In genomic region chr6:113854531-113855499, GRCh38 we compare ENCODE assay signal across 8 cellular contexts. TPM values are rescaled to one million over a fixed set of nuclear protein-coding genes. Genes with fewer than 3 reads are reported as not detected.
DNase-seq lines count a peak whose midpoint lies in the region; ATAC-seq and TF ChIP-seq lines count a peak whose summit lies in the region.

No MANE protein-coding gene starts in this region.

- CTCF ChIA-PET in activated CD4-positive, alpha-beta memory T cell treated with anti-CD3 and anti-CD28 coated beads for 36 hours (lab: Charles Lee), result interaction anchor here (0.7 kb wide), 1 partner anchor 577 kb away, joined by 4 read pairs; no protein-coding TSS in a partner anchor
- CTCF ChIA-PET in activated CD4-positive, alpha-beta memory T cell treated with anti-CD3 and anti-CD28 coated beads, Interleukin-2, amount 10 ng/mL, durations not matched to agents 7 days and 5 days (lab: Charles Lee), result interaction anchor here (0.6 to 1.6 kb wide), 3 partner anchors 543 to 1358 kb away, joined by 3 read pairs; no protein-coding TSS in a partner anchor
- CTCF ChIA-PET in PC-3 (lab: Charles Lee), result interaction anchor here (0.6 kb wide), 1 partner anchor 11 kb away, joined by 6 read pairs; no protein-coding TSS in a partner anchor

- H3K4me1 Mint-ChIP-seq in activated CD4-positive, alpha-beta memory T cell treated with anti-CD3 and anti-CD28 coated beads for 36 hours (ENCODE audit: low read depth), result peaks cover 12% of the 10 kb centered on the region
- H3K4me1 Mint-ChIP-seq in activated CD4-positive, alpha-beta memory T cell treated with anti-CD3 and anti-CD28 coated beads, Interleukin-2, amount 10 ng/mL, durations not matched to agents 7 days and 5 days, result peaks cover 17% of the 10 kb centered on the region

- H2AFZ ChIP-seq in PC-3 (ENCODE audit: low read length), result peak overlapping the region; percentile 94

- H3K36me3 ChIP-seq in PC-3 (ENCODE audit: low read depth, low read length) (no peaks in the 10 kb centered on the region), skeletal muscle satellite cell (ENCODE audit: insufficient read depth, low read length) (peaks cover 3% of the 10 kb centered on the region)

- H3K27me3 ChIP-seq in PC-3 (ENCODE audit: low read length), result no peaks in the 10 kb centered on the region
- no peaks in the 10 kb centered on the region for H3K27me3 ChIP-seq in skeletal muscle satellite cell (ENCODE audit: control insufficient read depth, insufficient read depth, low read length)

- H3K9me3 Mint-ChIP-seq in activated CD4-positive, alpha-beta memory T cell treated with anti-CD3 and anti-CD28 coated beads for 36 hours, result no peaks in the 10 kb centered on the region
- H3K9me3 Mint-ChIP-seq in activated CD4-positive, alpha-beta memory T cell treated with anti-CD3 and anti-CD28 coated beads, Interleukin-2, amount 10 ng/mL, durations not matched to agents 7 days and 5 days, result no peaks in the 10 kb centered on the region

- POLR2A ChIA-PET in activated CD4-positive, alpha-beta memory T cell treated with anti-CD3 and anti-CD28 coated beads for 36 hours (lab: Charles Lee), result no interaction called here
- POLR2A ChIA-PET in activated CD4-positive, alpha-beta memory T cell treated with anti-CD3 and anti-CD28 coated beads, Interleukin-2, amount 10 ng/mL, durations not matched to agents 7 days and 5 days (lab: Charles Lee), result no interaction called here
- POLR2A ChIA-PET in PC-3 (lab: Charles Lee; ENCODE audit: unreplicated experiment), result no interaction called here

- H3K27me3 Mint-ChIP-seq in activated CD4-positive, alpha-beta memory T cell treated with anti-CD3 and anti-CD28 coated beads for 36 hours, result peaks cover 33% of the 10 kb centered on the region
- H3K27me3 Mint-ChIP-seq in activated CD4-positive, alpha-beta memory T cell treated with anti-CD3 and anti-CD28 coated beads, Interleukin-2, amount 10 ng/mL, durations not matched to agents 7 days and 5 days, result peaks cover 37% of the 10 kb centered on the region

- peak; percentile 30; the same call in 1 of the 2 replicates for TF ChIP-seq CTCF in PC-3 (conservative IDR thresholded peaks at IDR 0.05; ENCODE audit: low read depth, low read length)

- intact Hi-C loops in activated CD4-positive, alpha-beta memory T cell treated with anti-CD3 and anti-CD28 coated beads for 36 hours (cut with micrococcal nuclease), result loop anchor here (5.0 kb wide), 3 partner anchors 163 to 1673 kb away; no protein-coding TSS in a partner anchor
- intact Hi-C loops in PC-3 (cut with micrococcal nuclease), result loop anchor here (5.0 to 10.0 kb wide), 7 partner anchors 290 to 978 kb away; no protein-coding TSS in a partner anchor

- peak overlapping the region; percentile 100 for H3K4me3 ChIP-seq in PC-3 (ENCODE audit: low read length)
- peak overlapping the region; percentile 91 for H3K4me3 ChIP-seq in skeletal muscle satellite cell (ENCODE audit: low read length)

- H3K9ac ChIP-seq in PC-3 (ENCODE audit: low read length) (peak overlapping the region; percentile 100), skeletal muscle satellite cell (ENCODE audit: low read depth, low read length) (peak overlapping the region; percentile 100)

- H3K27ac Mint-ChIP-seq in activated CD4-positive, alpha-beta memory T cell treated with anti-CD3 and anti-CD28 coated beads for 36 hours, result no peak overlapping the region
- H3K27ac Mint-ChIP-seq in activated CD4-positive, alpha-beta memory T cell treated with anti-CD3 and anti-CD28 coated beads, Interleukin-2, amount 10 ng/mL, durations not matched to agents 7 days and 5 days, result no peak overlapping the region

- peak overlapping the region; percentile 14 for H3K4me3 Mint-ChIP-seq in activated CD4-positive, alpha-beta memory T cell treated with anti-CD3 and anti-CD28 coated beads for 36 hours
- H3K4me3 Mint-ChIP-seq in activated CD4-positive, alpha-beta memory T cell treated with anti-CD3 and anti-CD28 coated beads, Interleukin-2, amount 10 ng/mL, durations not matched to agents 7 days and 5 days, result no peak overlapping the region

- no peaks in the 10 kb centered on the region for H3K36me3 Mint-ChIP-seq in activated CD4-positive, alpha-beta memory T cell treated with anti-CD3 and anti-CD28 coated beads for 36 hours
- H3K36me3 Mint-ChIP-seq in activated CD4-positive, alpha-beta memory T cell treated with anti-CD3 and anti-CD28 coated beads, Interleukin-2, amount 10 ng/mL, durations not matched to agents 7 days and 5 days (ENCODE audit: low read depth), result no peaks in the 10 kb centered on the region

- no peaks in the 10 kb centered on the region for H3K9me2 ChIP-seq in PC-3 (replicated peaks; ENCODE audit: low read length)

- H3K4me1 ChIP-seq in PC-3 (ENCODE audit: insufficient read depth, low read length) (no peaks in the 10 kb centered on the region; the same call in 1 of the 2 replicates), skeletal muscle satellite cell (ENCODE audit: control insufficient read depth, insufficient read depth, low read length) (peaks cover 9% of the 10 kb centered on the region)

- H3K4me2 ChIP-seq in PC-3 (ENCODE audit: low read length) (peak overlapping the region; percentile 96), skeletal muscle satellite cell (ENCODE audit: low read length) (peak overlapping the region; percentile 91)

- H4K20me1 ChIP-seq in PC-3 (ENCODE audit: low read length), result no peaks in the 10 kb centered on the region

- H3K27ac ChIP-seq in PC-3 (ENCODE audit: low read length), result peak overlapping the region; percentile 34; the same call in 1 of the 2 replicates

- DNase-seq in activated CD4-positive, alpha-beta memory T cell treated with anti-CD3 and anti-CD28 coated beads for 36 hours, result peak; percentile 14
- DNase-seq in activated CD4-positive, alpha-beta memory T cell treated with anti-CD3 and anti-CD28 coated beads, Interleukin-2, amount 10 ng/mL, durations not matched to agents 7 days and 5 days, result no peak
- DNase-seq in HuH-7 (ENCODE audit: low spot score) (peak; percentile 82), PC-3 (peak; percentile 31), cerebellum (ENCODE audit: low spot score) (peak; percentile 91), inferior parietal cortex (ENCODE audit: extremely low spot score) (peak; percentile 64)

- peaks cover 28% of the 10 kb centered on the region for H3K79me2 ChIP-seq in PC-3 (ENCODE audit: low read length)

- ATAC-seq in PC-3 (no peak), HG03159 (IDR thresholded peaks at IDR 0.05; ENCODE audit: unreplicated experiment) (no peak)

- no TSS peak for BruUV-seq in PC-3 (replicated peaks; lab: Mats Ljungman, UMichigan)

- no peaks in the 10 kb centered on the region for H3K9me3 ChIP-seq in PC-3 (ENCODE audit: low read length)
- H3K9me3 ChIP-seq in skeletal muscle satellite cell (replicated peaks; ENCODE audit: low read length), result no peaks in the 10 kb centered on the region

- no peaks in the 10 kb centered on the region for H3F3A ChIP-seq in PC-3 (ENCODE audit: low read length, unreplicated experiment)

RNA-seq across cellular contexts. Expression of gene MARCKS, which starts 2.3 kb away (rescaled TPM):
- total RNA-seq in activated CD4-positive, alpha-beta memory T cell treated with anti-CD3 and anti-CD28 coated beads for 36 hours, result under 1 TPM; 0.07 to 0.15 TPM
- total RNA-seq in activated CD4-positive, alpha-beta memory T cell treated with anti-CD3 and anti-CD28 coated beads, Interleukin-2, amount 10 ng/mL, durations not matched to agents 7 days and 5 days, result under 1 TPM in 1 of 2 experiments, not detected in 1; 0.05 TPM
- total RNA-seq in PC-3 (2014; rRNA removed), result 51.5 and 62.8 TPM in 2 replicates
- total RNA-seq in cerebellum, result 251 TPM
- 51.7 and 70.3 TPM in 2 replicates for total RNA-seq in skeletal muscle satellite cell (2012; rRNA removed)

Comparison
In these comparisons a context has a peak if more than half of its experiments do, and no peak if none do; other contexts are left out.
1. RNA of gene MARCKS, which starts 2.3 kb away (total RNA-seq): 251 TPM in cerebellum (single experiment) and 51.5 to 62.8 TPM in PC-3; 0.07 to 0.15 TPM in activated CD4-positive, alpha-beta memory T cell treated with anti-CD3 and anti-CD28 coated beads for 36 hours and 0.05 TPM in activated CD4-positive, alpha-beta memory T cell treated with anti-CD3 and anti-CD28 coated beads, Interleukin-2, amount 10 ng/mL, durations not matched to agents 7 days and 5 days; every median in the first group is over 10 times any median in the second.